21 cellular contexts compared by ENCODE assay signal in genomic region chr19:45794627-45795026, GRCh38. TPM values are rescaled to one million over a fixed set of nuclear protein-coding genes. Genes with fewer than 3 reads are reported as not detected.
DNase-seq lines count a peak whose midpoint lies in the region; FAIRE-seq and TF ChIP-seq lines count a peak whose summit lies in the region.
"Had no signal": no experiment of that assay in that cellular context is flagged by ENCODE, and none has a peak within 500 bp of the region (broad histone marks: within the 10 kb centered on the region; RNA-seq: fewer than 3 reads in every experiment).

No MANE protein-coding gene starts in this region.

- no peaks in the 10 kb centered on the region for H3K36me3 ChIP-seq in astrocyte (ENCODE audit: insufficient read depth, low read length)

- no peak for DNase-seq in activated naive CD4-positive, alpha-beta T cell treated with anti-CD3 and anti-CD28 coated beads, Interleukin-2, amount 10 ng/mL, durations not matched to agents 7 days and 5 days
- DNase-seq in astrocyte (ENCODE audit: low read depth), result no peak
- DNase-seq in immature natural killer cell, result no peak
- no peak for DNase-seq in type B pancreatic cell (ENCODE audit: extremely low spot score, unreplicated experiment)
- DNase-seq in cerebellum (ENCODE audit: low spot score), result no peak
- no peak for DNase-seq in globus pallidus (ENCODE audit: low spot score)
- no peak for DNase-seq in ureter (ENCODE audit: low spot score)
- DNase-seq: BE2C; CD8-positive, alpha-beta memory T cell; DMS79 treated with DMSO at 0.1 percent for 48 hours; HFFc6; KBM-7; NCI-H187 treated with DMSO at 0.1 percent for 48 hours; NCI-H226; NCI-H524; PC-9; SIG-M5 had no signal

- TF ChIP-seq CTCF in astrocyte (IDR thresholded peaks at IDR 0.05; ENCODE audit: insufficient read depth, low read depth, low read length), result no peak
- TF ChIP-seq CTCF in type B pancreatic cell (conservative IDR thresholded peaks at IDR 0.05), result no peak

- H3K4me1 Mint-ChIP-seq in activated naive CD4-positive, alpha-beta T cell treated with anti-CD3 and anti-CD28 coated beads, Interleukin-2, amount 50 U/mL, for 24 hours, result peaks cover 38% of the 10 kb centered on the region
- peaks cover 37% of the 10 kb centered on the region for H3K4me1 Mint-ChIP-seq in activated naive CD4-positive, alpha-beta T cell treated with anti-CD3 and anti-CD28 coated beads, Interleukin-2, amount 10 ng/mL, durations not matched to agents 7 days and 5 days
- H3K4me1 Mint-ChIP-seq in astrocyte (ENCODE audit: low read depth, unreplicated experiment), result peaks cover 21% of the 10 kb centered on the region
- peaks cover 31 to 42% of the 10 kb centered on the region in 2 donors for H3K4me1 Mint-ChIP-seq in immature natural killer cell
- H3K4me1 Mint-ChIP-seq in type B pancreatic cell (ENCODE audit: unreplicated experiment), result peaks cover 36% of the 10 kb centered on the region

- H3K27ac Mint-ChIP-seq in activated naive CD4-positive, alpha-beta T cell treated with anti-CD3 and anti-CD28 coated beads, Interleukin-2, amount 50 U/mL, for 24 hours, result peak overlapping the region; percentile 2
- no peak overlapping the region for H3K27ac Mint-ChIP-seq in activated naive CD4-positive, alpha-beta T cell treated with anti-CD3 and anti-CD28 coated beads, Interleukin-2, amount 10 ng/mL, durations not matched to agents 7 days and 5 days
- no peak overlapping the region for H3K27ac Mint-ChIP-seq in astrocyte (ENCODE audit: unreplicated experiment)
- peak overlapping the region in 3 of 6 donors; percentile 2 to 80 (median 62) for H3K27ac Mint-ChIP-seq in immature natural killer cell
- H3K27ac Mint-ChIP-seq in type B pancreatic cell, result no peak overlapping the region

- H3K9me3 Mint-ChIP-seq in activated naive CD4-positive, alpha-beta T cell treated with anti-CD3 and anti-CD28 coated beads, Interleukin-2, amount 50 U/mL, for 24 hours, result no peaks in the 10 kb centered on the region
- H3K9me3 Mint-ChIP-seq in activated naive CD4-positive, alpha-beta T cell treated with anti-CD3 and anti-CD28 coated beads, Interleukin-2, amount 10 ng/mL, durations not matched to agents 7 days and 5 days, result no peaks in the 10 kb centered on the region
- H3K9me3 Mint-ChIP-seq in astrocyte (ENCODE audit: unreplicated experiment), result no peaks in the 10 kb centered on the region
- no peaks in the 10 kb centered on the region for H3K9me3 Mint-ChIP-seq in immature natural killer cell
- no peaks in the 10 kb centered on the region for H3K9me3 Mint-ChIP-seq in type B pancreatic cell
- H3K9me3 Mint-ChIP-seq: CD8-positive, alpha-beta memory T cell; HFFc6 had no signal

- peak overlapping the region; percentile 2 for H3K4me3 Mint-ChIP-seq in activated naive CD4-positive, alpha-beta T cell treated with anti-CD3 and anti-CD28 coated beads, Interleukin-2, amount 50 U/mL, for 24 hours
- no peak overlapping the region for H3K4me3 Mint-ChIP-seq in activated naive CD4-positive, alpha-beta T cell treated with anti-CD3 and anti-CD28 coated beads, Interleukin-2, amount 10 ng/mL, durations not matched to agents 7 days and 5 days
- H3K4me3 Mint-ChIP-seq in astrocyte (ENCODE audit: unreplicated experiment) (peak overlapping the region; percentile 7), immature natural killer cell (peak overlapping the region in 4 of 5 donors; percentile 3 to 67 (median 16)), type B pancreatic cell (peak overlapping the region; percentile 18)
- H3K4me3 Mint-ChIP-seq: HFFc6 had no signal

- peaks cover 10% of the 10 kb centered on the region for H3K27me3 Mint-ChIP-seq in activated naive CD4-positive, alpha-beta T cell treated with anti-CD3 and anti-CD28 coated beads, Interleukin-2, amount 50 U/mL, for 24 hours
- H3K27me3 Mint-ChIP-seq in activated naive CD4-positive, alpha-beta T cell treated with anti-CD3 and anti-CD28 coated beads, Interleukin-2, amount 10 ng/mL, durations not matched to agents 7 days and 5 days, result peaks cover 81% of the 10 kb centered on the region
- H3K27me3 Mint-ChIP-seq in astrocyte (ENCODE audit: low read depth, unreplicated experiment), result peaks cover 2% of the 10 kb centered on the region
- peaks cover 17 to 29% (median 23%) of the 10 kb centered on the region in 3 donors for H3K27me3 Mint-ChIP-seq in immature natural killer cell (ENCODE audit: low read depth in 3 of 3)
- H3K27me3 Mint-ChIP-seq in type B pancreatic cell, result peaks cover 4% of the 10 kb centered on the region

- peaks cover 17% of the 10 kb centered on the region for H4K20me1 ChIP-seq in astrocyte (ENCODE audit: insufficient read depth, low read length)

- no peaks in the 10 kb centered on the region for H3K9me3 ChIP-seq in astrocyte (ENCODE audit: insufficient read depth, low read depth, low read length)
- H3K9me3 ChIP-seq: BE2C had no signal

- H2AFZ ChIP-seq in astrocyte (ENCODE audit: low read depth, low read length), result no peak overlapping the region
- H2AFZ ChIP-seq: PC-9 had no signal

- H3K27ac ChIP-seq in astrocyte (ENCODE audit: low read depth, low read length), result no peak overlapping the region
- H3K27ac ChIP-seq: PC-9, RWPE1 had no signal

- peaks cover 13% of the 10 kb centered on the region for H3K4me1 ChIP-seq in astrocyte (ENCODE audit: insufficient read depth, low read length)

- no peak overlapping the region for H3K9ac ChIP-seq in astrocyte (ENCODE audit: low read length)

- FAIRE-seq in astrocyte (lab: Jason Lieb, UNC), result no peak
- FAIRE-seq: H54 had no signal

- peaks cover 21% of the 10 kb centered on the region for H3K79me2 ChIP-seq in astrocyte (ENCODE audit: insufficient read depth, low read length)

- no peaks in the 10 kb centered on the region for H3K27me3 ChIP-seq in astrocyte (ENCODE audit: insufficient read depth, low read length)
- H3K27me3 ChIP-seq: BE2C had no signal

- H3K4me2 ChIP-seq in astrocyte (ENCODE audit: low read length), result no peak overlapping the region
- H3K4me2 ChIP-seq: PC-9 had no signal

- peaks cover 2% of the 10 kb centered on the region for H3K36me3 Mint-ChIP-seq in activated naive CD4-positive, alpha-beta T cell treated with anti-CD3 and anti-CD28 coated beads, Interleukin-2, amount 50 U/mL, for 24 hours
- H3K36me3 Mint-ChIP-seq in activated naive CD4-positive, alpha-beta T cell treated with anti-CD3 and anti-CD28 coated beads, Interleukin-2, amount 10 ng/mL, durations not matched to agents 7 days and 5 days, result peaks cover 7% of the 10 kb centered on the region
- peaks cover 4% of the 10 kb centered on the region for H3K36me3 Mint-ChIP-seq in astrocyte (ENCODE audit: low read depth, unreplicated experiment)
- H3K36me3 Mint-ChIP-seq in immature natural killer cell, result peaks cover 0 to 5% (median 4%) of the 10 kb centered on the region in 3 donors
- H3K36me3 Mint-ChIP-seq in type B pancreatic cell, result peaks cover 8% of the 10 kb centered on the region

- CTCF ChIA-PET in activated naive CD4-positive, alpha-beta T cell treated with anti-CD3 and anti-CD28 coated beads, Interleukin-2, amount 10 ng/mL, durations not matched to agents 7 days and 5 days (lab: Charles Lee), result interaction anchor here (0.7 to 1.6 kb wide), 4 partner anchors 16 to 216 kb away, joined by 3 to 4 read pairs (median 3); no protein-coding TSS in a partner anchor

- H3K4me3 ChIP-seq in astrocyte (ENCODE audit: insufficient read depth, low read depth, low read length), result no peak overlapping the region
- H3K4me3 ChIP-seq: PC-9 had no signal

RNA-seq across cellular contexts. Expression of gene DMWD, which starts 2.0 kb away (rescaled TPM):
- total RNA-seq in astrocyte (61.9 and 69.0 TPM in 2 replicates), type B pancreatic cell (ENCODE audit: low replicate concordance) (56.3 and 94.0 TPM in 2 replicates), cerebellum (42.3 TPM), ureter (64.2 TPM)
- polyA plus RNA-seq in immature natural killer cell, result 10 to 100 TPM; 20.2 to 43.9 (median 20.7) TPM

RNA-seq across cellular contexts. Expression of gene DMPK, which starts 12.3 kb away (rescaled TPM):
- total RNA-seq in astrocyte (55.9 and 75.2 TPM in 2 replicates), type B pancreatic cell (ENCODE audit: low replicate concordance) (42.5 and 97.7 TPM in 2 replicates), cerebellum (27.9 TPM), ureter (106 TPM)
- 1 to 10 TPM in 2 of 3 donors, under 1 TPM in 1; 0.34 to 2.7 (median 1.2) TPM for polyA plus RNA-seq in immature natural killer cell

RNA-seq across cellular contexts. Expression of gene RSPH6A, which starts 20.5 kb away (rescaled TPM):
- total RNA-seq in astrocyte (0.12 and 0.23 TPM in 2 replicates), type B pancreatic cell (ENCODE audit: low replicate concordance) (0.19 and 0.26 TPM in 2 replicates), cerebellum (not detected), ureter (0.21 TPM)
- not detected for polyA plus RNA-seq in immature natural killer cell
- total RNA-seq: A172 had no signal
- polyA plus RNA-seq: CD8-positive, alpha-beta memory T cell had no signal

RNA-seq across cellular contexts. Expression of gene SIX5, which starts 25.6 kb away (rescaled TPM):
- 23.5 and 24.8 TPM in 2 replicates for total RNA-seq in astrocyte
- under 1 TPM in 2 of 3 donors, not detected in 1; 0.10 to 0.35 TPM for polyA plus RNA-seq in immature natural killer cell
- total RNA-seq in type B pancreatic cell (ENCODE audit: low replicate concordance), result 19.7 and 38.0 TPM in 2 replicates
- total RNA-seq in cerebellum, result 3.4 TPM
- total RNA-seq in ureter, result 18.1 TPM
